ENCODE assay signal across 22 cellular contexts in genomic region chr4:158347596-158347995, GRCh38.
"Had no signal": no experiment of that assay in that cellular context is flagged by ENCODE, and none has a peak within 500 bp of the region (broad histone marks: within the 10 kb centered on the region; RNA-seq: fewer than 3 reads in every experiment).

No MANE protein-coding gene starts in this region.

- H3K27ac ChIP-seq: cardiac muscle cell, colonic mucosa, esophagus muscularis mucosa, gastroesophageal sphincter, hepatocyte, ovary, psoas muscle, spleen, tibial nerve had no signal

- H3K36me3 ChIP-seq: cardiac muscle cell, colonic mucosa, esophagus muscularis mucosa, gastroesophageal sphincter, ovary, spleen, tibial nerve had no signal

- H3K9me3 ChIP-seq: colonic mucosa, esophagus muscularis mucosa, gastroesophageal sphincter, ovary, psoas muscle, spleen, tibial nerve had no signal

- DNase-seq: activated CD4-positive, alpha-beta T cell treated with anti-CD3 and anti-CD28 coated beads for 1 hour; activated CD4-positive, alpha-beta T cell treated with anti-CD3 and anti-CD28 coated beads, Interleukin-2, amount 50 U/mL, for 1 hour; activated CD8-positive, alpha-beta T cell treated with anti-CD3 and anti-CD28 coated beads for 36 hours; activated naive CD8-positive, alpha-beta T cell treated with anti-CD3 and anti-CD28 coated beads, Interleukin-2, amount 50 U/mL, for 24 hours; activated T-cell treated with anti-CD3 and anti-CD28 coated beads, Interleukin-2, amount 50 U/mL, for 48 hours; cerebellar nuclear complex; colonic mucosa; effector CD8-positive, alpha-beta T cell; kidney; left colon; naive thymus-derived CD4-positive, alpha-beta T cell; ovary; psoas muscle; spleen; stimulated activated naive CD4-positive, alpha-beta T cell; T-helper 17 cell; T1000 had no signal

- H3K27me3 ChIP-seq: cardiac muscle cell, colonic mucosa, esophagus muscularis mucosa, gastroesophageal sphincter, hepatocyte, ovary, spleen, tibial nerve had no signal

- H3K4me2 ChIP-seq: hepatocyte had no signal

- H3K4me1 ChIP-seq: colonic mucosa, esophagus muscularis mucosa, gastroesophageal sphincter, psoas muscle, spleen, tibial nerve had no signal

- H3K4me3 ChIP-seq: cardiac muscle cell, colonic mucosa, esophagus muscularis mucosa, gastroesophageal sphincter, hepatocyte, ovary, psoas muscle, spleen, tibial nerve had no signal

- H3K79me2 ChIP-seq: hepatocyte had no signal

- H2AFZ ChIP-seq: hepatocyte had no signal
